Comparison of ENCODE assay signal across 27 cellular contexts in the genomic region with DNA sequence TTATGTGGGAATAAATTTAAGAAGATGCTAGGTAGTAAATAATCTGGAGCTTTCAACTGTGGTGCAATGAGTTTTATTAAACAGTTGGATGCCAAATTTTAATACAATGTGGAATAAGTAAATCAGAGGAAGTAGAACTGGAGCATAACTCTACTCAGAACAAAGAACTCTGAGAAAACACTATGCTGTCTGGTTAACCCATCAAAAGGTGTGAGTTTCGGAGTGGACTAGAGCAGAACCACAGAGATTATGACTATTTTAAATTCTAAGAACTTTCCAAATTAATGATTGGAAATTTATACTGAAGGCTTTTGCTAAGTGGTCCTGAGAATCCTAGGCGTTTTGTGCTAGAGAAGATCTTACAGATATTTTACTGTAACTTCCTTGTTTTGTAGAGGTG.
"Had no signal": no experiment of that assay in that cellular context is flagged by ENCODE, and none has a peak within 500 bp of the region (broad histone marks: within the 10 kb centered on the region; RNA-seq: fewer than 3 reads in every experiment).

No MANE protein-coding gene starts in this region.

- H3K9me3 ChIP-seq: stomach, suprapubic skin, testis, thoracic aorta, thyroid gland, tibial artery, tibial nerve, transverse colon, upper lobe of left lung, upper lobe of right lung, uterus, vagina had no signal

- H3K4me1 ChIP-seq: stomach, suprapubic skin, thyroid gland, transverse colon, upper lobe of left lung, upper lobe of right lung, uterus, vagina had no signal

- FAIRE-seq: urothelium cell line had no signal

- H3K36me3 ChIP-seq: stomach, suprapubic skin, thoracic aorta, thyroid gland, tibial artery, tibial nerve, transverse colon, upper lobe of left lung, upper lobe of right lung, uterus, vagina had no signal

- H3K4me3 ChIP-seq: stomach, suprapubic skin, testis, thoracic aorta, thyroid gland, tibial artery, tibial nerve, transverse colon, upper lobe of left lung, upper lobe of right lung, uterus, vagina had no signal

- H3K27me3 ChIP-seq: stomach, suprapubic skin, testis, thyroid gland, tibial artery, tibial nerve, transverse colon, upper lobe of left lung, upper lobe of right lung, uterus, vagina had no signal

- ATAC-seq: stimulated activated effector memory CD8-positive, alpha-beta T cell treated with anti-CD3 and anti-CD28 coated beads, Interleukin-12 subunit alpha, Interleukin-12 subunit beta, amount 100 ng/mL, for 72 hours; stimulated activated memory B cell treated with anti-CD40 and anti-IgM and Interleukin-4, amounts not matched to agents 10 μg/mL and 1 μg/mL and 100 μg/mL, for 72 hours; stimulated activated naive B cell treated with anti-CD40 and anti-IgM and Interleukin-4, amounts not matched to agents 10 μg/mL and 1 μg/mL and 100 μg/mL, for 72 hours; stimulated activated naive CD8-positive, alpha-beta T cell treated with anti-CD3 and anti-CD28 coated beads, Interleukin-15, amount 100 ng/mL, for 72 hours; stimulated activated naive CD8-positive, alpha-beta T cell treated with anti-CD3 and anti-CD28 coated beads, Interleukin-15, Interleukin-2, amounts not matched to agents 100 U/mL and 50 U/mL, for 24 hours; upper lobe of right lung had no signal

- H3K27ac ChIP-seq: stomach, suprapubic skin, testis, thoracic aorta, thyroid gland, tibial artery, tibial nerve, transverse colon, upper lobe of left lung, upper lobe of right lung, uterus, vagina had no signal

- DNase-seq: stimulated activated CD4-positive, alpha-beta T cell treated with anti-CD3 and anti-CD28 coated beads, Interleukin-2, amount 100 ng/mL, for 48 hours; stimulated activated CD4-positive, alpha-beta T cell treated with anti-CD3 and anti-CD28 coated beads, Interleukin-4, amount 100 ng/mL, for 1 hour; stimulated activated CD4-positive, alpha-beta T cell treated with anti-CD3 and anti-CD28 coated beads, Interleukin-4, amount 100 ng/mL, for 24 hours; stimulated activated CD4-positive, alpha-beta T cell treated with anti-CD3 and anti-CD28 coated beads, Interleukin-4, amount 100 ng/mL, for 4 hours; stimulated activated CD8-positive, alpha-beta memory T cell treated with anti-CD3 and anti-CD28 coated beads, Interleukin-4, amount 100 ng/mL, for 48 hours; stimulated activated naive B cell treated with anti-CD40 and anti-IgM and Interleukin-4, amounts not matched to agents 10 μg/mL and 1 μg/mL and 100 μg/mL, for 72 hours; stimulated activated naive CD4-positive, alpha-beta T cell; stimulated activated naive CD4-positive, alpha-beta T cell treated with Interleukin-2 at 50 U/mL for 16 hours; stimulated activated naive CD8-positive, alpha-beta T cell treated with anti-CD3 and anti-CD28 coated beads, Interleukin-15, amount 100 ng/mL, for 72 hours; stimulated activated naive CD8-positive, alpha-beta T cell treated with anti-CD3 and anti-CD28 coated beads, Interleukin-15, Interleukin-2, amounts not matched to agents 100 U/mL and 50 U/mL, for 24 hours; stomach; substantia nigra; testis; thyroid gland; tibial artery; transverse colon; trophoblast cell; upper lobe of left lung; upper lobe of right lung; uterus had no signal
